ENCODE assay signal across 2 cellular contexts in genomic region chr3:169815590-169816150, GRCh38.
TF ChIP-seq lines count a peak whose summit lies in the region.

No MANE protein-coding gene starts in this region.

TF ChIP-seq in HEK293T, 16 proteins besides CTCF, POLR2A, EP300 and RAD21:
- TF ChIP-seq ELF4 (IDR thresholded peaks at IDR 0.05) (no peak), PKNOX1 (IDR thresholded peaks at IDR 0.05) (peak; percentile 73)

TF ChIP-seq in K562, 482 proteins besides CTCF, POLR2A, EP300 and RAD21 (continues in another document):
- no peak for TF ChIP-seq CSDE1 (IDR thresholded peaks at IDR 0.05)
- no peak for TF ChIP-seq ZSCAN32 (CRISPR knock-in tag; IDR thresholded peaks at IDR 0.05)
- no peak for TF ChIP-seq RFX5 (IDR thresholded peaks at IDR 0.05; ENCODE audit: low read depth, low read length)
- TF ChIP-seq ZNF146 (CRISPR knock-in tag; IDR thresholded peaks at IDR 0.05; ENCODE audit: unreplicated experiment): no peak
- TF ChIP-seq RNF2 (IDR thresholded peaks at IDR 0.05): no peak
- TF ChIP-seq NFIC (IDR thresholded peaks at IDR 0.05): no peak
- no peak for TF ChIP-seq PRPF4 (IDR thresholded peaks at IDR 0.05; ENCODE audit: insufficient read depth, low read depth, low read length, poor library complexity, severe bottlenecking)
- TF ChIP-seq NRF1 (conservative IDR thresholded peaks at IDR 0.05 in 1 of 2, IDR thresholded peaks at IDR 0.05 in 1 of 2): no peak
- no peak for TF ChIP-seq NBN (IDR thresholded peaks at IDR 0.05; ENCODE audit: low read depth)
- no peak for TF ChIP-seq EGR1 (conservative IDR thresholded peaks at IDR 0.05)
- no peak for TF ChIP-seq ZNF274 (IDR thresholded peaks at IDR 0.05; ENCODE audit: borderline replicate concordance, low read depth, low read length)
- no peak for TF ChIP-seq HMGN3 (IDR thresholded peaks at IDR 0.05; ENCODE audit: borderline replicate concordance, extremely low read depth, insufficient read length, low read depth, low read length)
- TF ChIP-seq ZNF584 (CRISPR knock-in tag; IDR thresholded peaks at IDR 0.05; ENCODE audit: low read depth): no peak
- peak in 1 of 2 experiments; percentile 79; a peak in 1 of 3 replicates for TF ChIP-seq CBX3 (IDR thresholded peaks at IDR 0.05; ENCODE audit: borderline replicate concordance in 1 of 2, low read length in 2 of 2)
- TF ChIP-seq ESRRB (CRISPR knock-in tag; IDR thresholded peaks at IDR 0.05; ENCODE audit: borderline replicate concordance): no peak
- no peak for TF ChIP-seq ZFP36 (IDR thresholded peaks at IDR 0.05; ENCODE audit: low read depth, low read length, partially characterized antibody)
- no peak for TF ChIP-seq POLR3G (IDR thresholded peaks at IDR 0.05; ENCODE audit: extremely low read depth, insufficient read length, insufficient replicate concordance)
- TF ChIP-seq OTX1 (CRISPR knock-in tag; IDR thresholded peaks at IDR 0.05): no peak
- TF ChIP-seq SRSF9 (IDR thresholded peaks at IDR 0.05; ENCODE audit: borderline replicate concordance, low read depth, low read length): no peak
- no peak for TF ChIP-seq USF1 (CRISPR knock-in tag; IDR thresholded peaks at IDR 0.05)
- TF ChIP-seq TSC22D4 (tag; IDR thresholded peaks at IDR 0.05): no peak
- no peak for TF ChIP-seq DACH1 (IDR thresholded peaks at IDR 0.05; ENCODE audit: partially characterized antibody)
- TF ChIP-seq, protein P1, sequence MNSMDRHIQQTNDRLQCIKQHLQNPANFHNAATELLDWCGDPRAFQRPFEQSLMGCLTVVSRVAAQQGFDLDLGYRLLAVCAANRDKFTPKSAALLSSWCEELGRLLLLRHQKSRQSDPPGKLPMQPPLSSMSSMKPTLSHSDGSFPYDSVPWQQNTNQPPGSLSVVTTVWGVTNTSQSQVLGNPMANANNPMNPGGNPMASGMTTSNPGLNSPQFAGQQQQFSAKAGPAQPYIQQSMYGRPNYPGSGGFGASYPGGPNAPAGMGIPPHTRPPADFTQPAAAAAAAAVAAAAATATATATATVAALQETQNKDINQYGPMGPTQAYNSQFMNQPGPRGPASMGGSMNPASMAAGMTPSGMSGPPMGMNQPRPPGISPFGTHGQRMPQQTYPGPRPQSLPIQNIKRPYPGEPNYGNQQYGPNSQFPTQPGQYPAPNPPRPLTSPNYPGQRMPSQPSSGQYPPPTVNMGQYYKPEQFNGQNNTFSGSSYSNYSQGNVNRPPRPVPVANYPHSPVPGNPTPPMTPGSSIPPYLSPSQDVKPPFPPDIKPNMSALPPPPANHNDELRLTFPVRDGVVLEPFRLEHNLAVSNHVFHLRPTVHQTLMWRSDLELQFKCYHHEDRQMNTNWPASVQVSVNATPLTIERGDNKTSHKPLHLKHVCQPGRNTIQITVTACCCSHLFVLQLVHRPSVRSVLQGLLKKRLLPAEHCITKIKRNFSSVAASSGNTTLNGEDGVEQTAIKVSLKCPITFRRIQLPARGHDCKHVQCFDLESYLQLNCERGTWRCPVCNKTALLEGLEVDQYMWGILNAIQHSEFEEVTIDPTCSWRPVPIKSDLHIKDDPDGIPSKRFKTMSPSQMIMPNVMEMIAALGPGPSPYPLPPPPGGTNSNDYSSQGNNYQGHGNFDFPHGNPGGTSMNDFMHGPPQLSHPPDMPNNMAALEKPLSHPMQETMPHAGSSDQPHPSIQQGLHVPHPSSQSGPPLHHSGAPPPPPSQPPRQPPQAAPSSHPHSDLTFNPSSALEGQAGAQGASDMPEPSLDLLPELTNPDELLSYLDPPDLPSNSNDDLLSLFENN (IDR thresholded peaks at IDR 0.05; ENCODE audit: low read depth in 2 of 2, low read length in 2 of 2): no peak
- no peak for TF ChIP-seq BMI1 (IDR thresholded peaks at IDR 0.05; ENCODE audit: low read length)
- no peak for TF ChIP-seq HLTF (IDR thresholded peaks at IDR 0.05)
- TF ChIP-seq, protein P2, sequence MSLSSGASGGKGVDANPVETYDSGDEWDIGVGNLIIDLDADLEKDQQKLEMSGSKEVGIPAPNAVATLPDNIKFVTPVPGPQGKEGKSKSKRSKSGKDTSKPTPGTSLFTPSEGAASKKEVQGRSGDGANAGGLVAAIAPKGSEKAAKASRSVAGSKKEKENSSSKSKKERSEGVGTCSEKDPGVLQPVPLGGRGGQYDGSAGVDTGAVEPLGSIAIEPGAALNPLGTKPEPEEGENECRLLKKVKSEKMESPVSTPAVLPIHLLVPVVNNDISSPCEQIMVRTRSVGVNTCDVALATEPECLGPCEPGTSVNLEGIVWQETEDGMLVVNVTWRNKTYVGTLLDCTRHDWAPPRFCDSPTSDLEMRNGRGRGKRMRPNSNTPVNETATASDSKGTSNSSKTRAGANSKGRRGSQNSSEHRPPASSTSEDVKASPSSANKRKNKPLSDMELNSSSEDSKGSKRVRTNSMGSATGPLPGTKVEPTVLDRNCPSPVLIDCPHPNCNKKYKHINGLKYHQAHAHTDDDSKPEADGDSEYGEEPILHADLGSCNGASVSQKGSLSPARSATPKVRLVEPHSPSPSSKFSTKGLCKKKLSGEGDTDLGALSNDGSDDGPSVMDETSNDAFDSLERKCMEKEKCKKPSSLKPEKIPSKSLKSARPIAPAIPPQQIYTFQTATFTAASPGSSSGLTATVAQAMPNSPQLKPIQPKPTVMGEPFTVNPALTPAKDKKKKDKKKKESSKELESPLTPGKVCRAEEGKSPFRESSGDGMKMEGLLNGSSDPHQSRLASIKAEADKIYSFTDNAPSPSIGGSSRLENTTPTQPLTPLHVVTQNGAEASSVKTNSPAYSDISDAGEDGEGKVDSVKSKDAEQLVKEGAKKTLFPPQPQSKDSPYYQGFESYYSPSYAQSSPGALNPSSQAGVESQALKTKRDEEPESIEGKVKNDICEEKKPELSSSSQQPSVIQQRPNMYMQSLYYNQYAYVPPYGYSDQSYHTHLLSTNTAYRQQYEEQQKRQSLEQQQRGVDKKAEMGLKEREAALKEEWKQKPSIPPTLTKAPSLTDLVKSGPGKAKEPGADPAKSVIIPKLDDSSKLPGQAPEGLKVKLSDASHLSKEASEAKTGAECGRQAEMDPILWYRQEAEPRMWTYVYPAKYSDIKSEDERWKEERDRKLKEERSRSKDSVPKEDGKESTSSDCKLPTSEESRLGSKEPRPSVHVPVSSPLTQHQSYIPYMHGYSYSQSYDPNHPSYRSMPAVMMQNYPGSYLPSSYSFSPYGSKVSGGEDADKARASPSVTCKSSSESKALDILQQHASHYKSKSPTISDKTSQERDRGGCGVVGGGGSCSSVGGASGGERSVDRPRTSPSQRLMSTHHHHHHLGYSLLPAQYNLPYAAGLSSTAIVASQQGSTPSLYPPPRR (CRISPR knock-in tag; IDR thresholded peaks at IDR 0.05; ENCODE audit: borderline replicate concordance): no peak
- TF ChIP-seq, protein P3, sequence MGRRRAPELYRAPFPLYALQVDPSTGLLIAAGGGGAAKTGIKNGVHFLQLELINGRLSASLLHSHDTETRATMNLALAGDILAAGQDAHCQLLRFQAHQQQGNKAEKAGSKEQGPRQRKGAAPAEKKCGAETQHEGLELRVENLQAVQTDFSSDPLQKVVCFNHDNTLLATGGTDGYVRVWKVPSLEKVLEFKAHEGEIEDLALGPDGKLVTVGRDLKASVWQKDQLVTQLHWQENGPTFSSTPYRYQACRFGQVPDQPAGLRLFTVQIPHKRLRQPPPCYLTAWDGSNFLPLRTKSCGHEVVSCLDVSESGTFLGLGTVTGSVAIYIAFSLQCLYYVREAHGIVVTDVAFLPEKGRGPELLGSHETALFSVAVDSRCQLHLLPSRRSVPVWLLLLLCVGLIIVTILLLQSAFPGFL (CRISPR knock-in tag; IDR thresholded peaks at IDR 0.05): no peak
- TF ChIP-seq, protein P4, sequence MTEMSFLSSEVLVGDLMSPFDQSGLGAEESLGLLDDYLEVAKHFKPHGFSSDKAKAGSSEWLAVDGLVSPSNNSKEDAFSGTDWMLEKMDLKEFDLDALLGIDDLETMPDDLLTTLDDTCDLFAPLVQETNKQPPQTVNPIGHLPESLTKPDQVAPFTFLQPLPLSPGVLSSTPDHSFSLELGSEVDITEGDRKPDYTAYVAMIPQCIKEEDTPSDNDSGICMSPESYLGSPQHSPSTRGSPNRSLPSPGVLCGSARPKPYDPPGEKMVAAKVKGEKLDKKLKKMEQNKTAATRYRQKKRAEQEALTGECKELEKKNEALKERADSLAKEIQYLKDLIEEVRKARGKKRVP (CRISPR knock-in tag; IDR thresholded peaks at IDR 0.05): no peak
- no peak for TF ChIP-seq MBD2 (IDR thresholded peaks at IDR 0.05; ENCODE audit: borderline replicate concordance, low read depth)
- TF ChIP-seq STAG1 (CRISPR knock-in tag; IDR thresholded peaks at IDR 0.05; ENCODE audit: borderline replicate concordance): no peak
- peak; percentile 44 to 57; a peak in 3 of 4 replicates for TF ChIP-seq TRIM24 (IDR thresholded peaks at IDR 0.05)
- TF ChIP-seq HCFC1 (IDR thresholded peaks at IDR 0.05; ENCODE audit: low read depth, low read length): no peak
- no peak for TF ChIP-seq KDM1A (IDR thresholded peaks at IDR 0.05)
- TF ChIP-seq, protein P5, sequence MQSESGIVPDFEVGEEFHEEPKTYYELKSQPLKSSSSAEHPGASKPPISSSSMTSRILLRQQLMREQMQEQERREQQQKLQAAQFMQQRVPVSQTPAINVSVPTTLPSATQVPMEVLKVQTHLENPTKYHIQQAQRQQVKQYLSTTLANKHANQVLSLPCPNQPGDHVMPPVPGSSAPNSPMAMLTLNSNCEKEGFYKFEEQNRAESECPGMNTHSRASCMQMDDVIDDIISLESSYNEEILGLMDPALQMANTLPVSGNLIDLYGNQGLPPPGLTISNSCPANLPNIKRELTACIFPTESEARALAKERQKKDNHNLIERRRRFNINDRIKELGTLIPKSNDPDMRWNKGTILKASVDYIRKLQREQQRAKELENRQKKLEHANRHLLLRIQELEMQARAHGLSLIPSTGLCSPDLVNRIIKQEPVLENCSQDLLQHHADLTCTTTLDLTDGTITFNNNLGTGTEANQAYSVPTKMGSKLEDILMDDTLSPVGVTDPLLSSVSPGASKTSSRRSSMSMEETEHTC (IDR thresholded peaks at IDR 0.05): no peak
- peak; percentile 95 for TF ChIP-seq ZNF445 (CRISPR knock-in tag; IDR thresholded peaks at IDR 0.05; ENCODE audit: low read depth)
- TF ChIP-seq NR2C1 (IDR thresholded peaks at IDR 0.05): no peak
- no peak for TF ChIP-seq NR2C1 (tag; IDR thresholded peaks at IDR 0.05)
- TF ChIP-seq ZNF277 (CRISPR knock-in tag; IDR thresholded peaks at IDR 0.05; ENCODE audit: borderline replicate concordance): no peak
- no peak for TF ChIP-seq TAF15 (IDR thresholded peaks at IDR 0.05; ENCODE audit: low read depth, low read length)
- peak; percentile 36; the same call in 1 of the 2 replicates for TF ChIP-seq XRCC3 (IDR thresholded peaks at IDR 0.05)
- TF ChIP-seq ZNF165 (CRISPR knock-in tag; IDR thresholded peaks at IDR 0.05; ENCODE audit: borderline replicate concordance): no peak
- no peak for TF ChIP-seq ZNF444 (CRISPR knock-in tag; IDR thresholded peaks at IDR 0.05)
- no peak for TF ChIP-seq ZNF3 (CRISPR knock-in tag; IDR thresholded peaks at IDR 0.05)
- peak; percentile 60; the same call in 1 of the 2 replicates for TF ChIP-seq CBX5 (IDR thresholded peaks at IDR 0.05; ENCODE audit: borderline replicate concordance, low read depth)
- no peak for TF ChIP-seq ZNF175 (CRISPR knock-in tag; IDR thresholded peaks at IDR 0.05; ENCODE audit: low read depth)
- TF ChIP-seq ZNF324 (CRISPR knock-in tag; IDR thresholded peaks at IDR 0.05): peak; percentile 99
- TF ChIP-seq, protein P6, sequence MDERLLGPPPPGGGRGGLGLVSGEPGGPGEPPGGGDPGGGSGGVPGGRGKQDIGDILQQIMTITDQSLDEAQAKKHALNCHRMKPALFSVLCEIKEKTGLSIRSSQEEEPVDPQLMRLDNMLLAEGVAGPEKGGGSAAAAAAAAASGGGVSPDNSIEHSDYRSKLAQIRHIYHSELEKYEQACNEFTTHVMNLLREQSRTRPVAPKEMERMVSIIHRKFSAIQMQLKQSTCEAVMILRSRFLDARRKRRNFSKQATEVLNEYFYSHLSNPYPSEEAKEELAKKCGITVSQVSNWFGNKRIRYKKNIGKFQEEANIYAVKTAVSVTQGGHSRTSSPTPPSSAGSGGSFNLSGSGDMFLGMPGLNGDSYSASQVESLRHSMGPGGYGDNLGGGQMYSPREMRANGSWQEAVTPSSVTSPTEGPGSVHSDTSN (CRISPR knock-in tag; IDR thresholded peaks at IDR 0.05; ENCODE audit: low read depth): no peak
- TF ChIP-seq, protein P6 (tag; conservative IDR thresholded peaks at IDR 0.05; ENCODE audit: low read depth): peak; percentile 80
- TF ChIP-seq MYC (IDR thresholded peaks at IDR 0.05; ENCODE audit: low read depth, low read length): no peak
- TF ChIP-seq MYC (CRISPR knock-in tag; IDR thresholded peaks at IDR 0.05; ENCODE audit: borderline replicate concordance, low read depth): no peak
- TF ChIP-seq ILF3 (IDR thresholded peaks at IDR 0.05; ENCODE audit: borderline replicate concordance): no peak
- TF ChIP-seq ZNF124 (CRISPR knock-in tag; IDR thresholded peaks at IDR 0.05): no peak
- TF ChIP-seq E2F3 (CRISPR knock-in tag; IDR thresholded peaks at IDR 0.05): no peak
- no peak for TF ChIP-seq HNRNPK (IDR thresholded peaks at IDR 0.05; ENCODE audit: low read depth, low read length, poor library complexity, severe bottlenecking)
- TF ChIP-seq ZNF263 (CRISPR knock-in tag; IDR thresholded peaks at IDR 0.05; ENCODE audit: borderline replicate concordance): no peak
